15 cellular contexts compared by ENCODE assay signal in genomic region chr6:138522611-138523010, GRCh38.
"Had no signal": no experiment of that assay in that cellular context is flagged by ENCODE, and none has a peak within 500 bp of the region (broad histone marks: within the 10 kb centered on the region; RNA-seq: fewer than 3 reads in every experiment).

No MANE protein-coding gene starts in this region.

- H3K36me3 Mint-ChIP-seq: stimulated activated effector memory CD8-positive, alpha-beta T cell treated with anti-CD3 and anti-CD28 coated beads, Interleukin-12 subunit alpha, Interleukin-12 subunit beta, amount 100 ng/mL, for 72 hours had no signal

- ATAC-seq: stimulated activated effector memory CD8-positive, alpha-beta T cell treated with anti-CD3 and anti-CD28 coated beads, Interleukin-12 subunit alpha, Interleukin-12 subunit beta, amount 100 ng/mL, for 72 hours had no signal

- H3K27me3 ChIP-seq: adrenal gland, cardiac muscle cell had no signal

- H3K9me3 ChIP-seq: adrenal gland, thoracic aorta had no signal

- H3K4me1 ChIP-seq: adrenal gland had no signal

- H3K36me3 ChIP-seq: adrenal gland, cardiac muscle cell, thoracic aorta, WERI-Rb-1 had no signal

- H3K9me3 Mint-ChIP-seq: activated CD4-positive, alpha-beta memory T cell treated with anti-CD3 and anti-CD28 coated beads, Interleukin-2, amount 10 ng/mL, durations not matched to agents 7 days and 5 days; activated T-cell treated with anti-CD3 and anti-CD28 coated beads, Interleukin-2, amount 50 U/mL, for 24 hours; stimulated activated effector memory CD8-positive, alpha-beta T cell treated with anti-CD3 and anti-CD28 coated beads, Interleukin-12 subunit alpha, Interleukin-12 subunit beta, amount 100 ng/mL, for 72 hours had no signal

- FAIRE-seq: colon, islet of Langerhans, urothelium cell line had no signal

- DNase-seq: activated CD4-positive, alpha-beta memory T cell treated with anti-CD3 and anti-CD28 coated beads, Interleukin-2, amount 10 ng/mL, durations not matched to agents 7 days and 5 days; activated CD4-positive, alpha-beta T cell treated with anti-CD3 and anti-CD28 coated beads for 4 hours; activated effector memory CD4-positive, alpha-beta T cell treated with Interleukin-2 at 50 U/mL for 16 hours; activated naive CD4-positive, alpha-beta T cell treated with anti-CD3 and anti-CD28 coated beads, Interleukin-2, amount 50 U/mL, for 16 hours; activated T-cell treated with anti-CD3 and anti-CD28 coated beads, Interleukin-2, amount 50 U/mL, for 24 hours; stimulated activated CD4-positive, alpha-beta T cell treated with anti-CD3 and anti-CD28 coated beads, Interleukin-12 subunit alpha, Interleukin-12 subunit beta, amount 100 ng/mL, for 4 hours; stimulated activated CD4-positive, alpha-beta T cell treated with anti-CD3 and anti-CD28 coated beads, Interleukin-2, amount 100 ng/mL, for 24 hours; WERI-Rb-1 had no signal

- H3K27ac ChIP-seq: cardiac muscle cell, thoracic aorta, WERI-Rb-1 had no signal

- H3K4me3 ChIP-seq: adrenal gland, cardiac muscle cell, thoracic aorta had no signal

- H3K27ac Mint-ChIP-seq: activated CD4-positive, alpha-beta memory T cell treated with anti-CD3 and anti-CD28 coated beads, Interleukin-2, amount 10 ng/mL, durations not matched to agents 7 days and 5 days; activated T-cell treated with anti-CD3 and anti-CD28 coated beads, Interleukin-2, amount 50 U/mL, for 24 hours; stimulated activated effector memory CD8-positive, alpha-beta T cell treated with anti-CD3 and anti-CD28 coated beads, Interleukin-12 subunit alpha, Interleukin-12 subunit beta, amount 100 ng/mL, for 72 hours had no signal

- H3K4me3 Mint-ChIP-seq: activated CD4-positive, alpha-beta memory T cell treated with anti-CD3 and anti-CD28 coated beads, Interleukin-2, amount 10 ng/mL, durations not matched to agents 7 days and 5 days; activated T-cell treated with anti-CD3 and anti-CD28 coated beads, Interleukin-2, amount 50 U/mL, for 24 hours; stimulated activated effector memory CD8-positive, alpha-beta T cell treated with anti-CD3 and anti-CD28 coated beads, Interleukin-12 subunit alpha, Interleukin-12 subunit beta, amount 100 ng/mL, for 72 hours had no signal
